ENCODE assay signal across 18 cellular contexts in the genomic region with DNA sequence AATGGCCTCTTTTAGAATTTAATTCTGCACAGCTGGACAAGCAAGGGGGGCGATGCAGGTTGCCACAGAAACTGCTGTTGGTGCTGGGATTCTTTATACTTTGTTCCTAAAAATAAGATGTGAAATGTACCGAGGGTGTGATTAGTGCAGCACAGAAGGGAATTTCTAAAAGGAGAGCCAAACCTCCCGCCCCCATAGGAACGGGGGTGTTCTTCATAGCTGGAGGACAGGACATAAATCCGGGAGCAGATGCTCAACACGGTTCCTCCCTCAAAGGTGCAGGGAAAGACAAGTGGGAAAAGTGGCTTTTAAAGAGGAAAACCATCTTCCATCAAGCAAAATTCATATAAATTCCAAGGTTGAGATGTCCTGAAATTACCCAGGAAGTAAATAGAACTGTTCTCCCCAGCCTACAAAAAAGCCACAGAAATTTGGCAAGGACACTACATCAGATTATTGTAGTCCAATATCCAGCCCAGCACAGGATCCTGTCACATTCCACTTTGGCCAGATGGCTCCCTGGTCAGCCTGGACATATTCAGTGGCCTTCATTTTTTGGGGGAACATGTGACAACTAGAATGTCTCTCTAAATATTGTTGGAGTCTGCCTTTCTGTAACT. TPM values are rescaled to one million over a fixed set of nuclear protein-coding genes. Genes with fewer than 3 reads are reported as not detected.
DNase-seq lines count a peak whose midpoint lies in the region; ATAC-seq and TF ChIP-seq lines count a peak whose summit lies in the region.
"Had no signal": no experiment of that assay in that cellular context is flagged by ENCODE, and none has a peak within 500 bp of the region (broad histone marks: within the 10 kb centered on the region; RNA-seq: fewer than 3 reads in every experiment).

No MANE protein-coding gene starts in this region.

- H3K27me3 ChIP-seq in right atrium auricular region: no peaks in the 10 kb centered on the region
- H3K27me3 ChIP-seq: colonic mucosa had no signal

- peak; percentile 75 for ATAC-seq in left ventricle myocardium superior
- no peak for ATAC-seq in HG02973 (IDR thresholded peaks at IDR 0.05; ENCODE audit: unreplicated experiment)

- no peak overlapping the region for H3K4me3 ChIP-seq in right atrium auricular region
- H3K4me3 ChIP-seq: colonic mucosa had no signal

- H3K27ac ChIP-seq in right atrium auricular region: no peak overlapping the region
- H3K27ac ChIP-seq: colonic mucosa, RWPE1 had no signal

- no peak for TF ChIP-seq CTCF in right atrium auricular region (IDR thresholded peaks at IDR 0.05)

- intact Hi-C loops in left ventricle myocardium superior (cut with micrococcal nuclease): no loop called here

- DNase-seq in left ventricle myocardium superior (no peak), right atrium auricular region (ENCODE audit: low spot score) (no peak), astrocyte of the hippocampus (ENCODE audit: low read depth, low spot score) (peak; percentile 57), inferior parietal cortex (ENCODE audit: extremely low spot score) (peak; percentile 59), NCI-H510A treated with DMSO at 0.1 percent for 48 hours (lab: John Stamatoyannopoulos, UW) (no peak), iPS-NIHi11 (ENCODE audit: low spot score) (no peak), NCI-H128 (lab: John Stamatoyannopoulos, UW; ENCODE audit: unreplicated experiment) (no peak)
- DNase-seq: aorta; CD4-positive, alpha-beta T cell; colonic mucosa; DMS79; NCI-H1048; NCI-H2081 treated with DMSO at 0.1 percent for 48 hours; NCI-H446 treated with DMSO at 0.1 percent for 48 hours; stimulated activated CD4-positive, alpha-beta T cell treated with anti-CD3 and anti-CD28 coated beads, Interleukin-12 subunit alpha, Interleukin-12 subunit beta, amount 100 ng/mL, for 4 hours; substantia nigra had no signal

- H3K36me3 ChIP-seq in right atrium auricular region: no peaks in the 10 kb centered on the region
- H3K36me3 ChIP-seq: colonic mucosa had no signal

- peaks cover 0 to 7% of the 10 kb centered on the region in 2 donors for H3K4me1 ChIP-seq in right atrium auricular region
- H3K4me1 ChIP-seq: colonic mucosa had no signal

- H3K9me3 ChIP-seq in right atrium auricular region: no peaks in the 10 kb centered on the region
- H3K9me3 ChIP-seq: colonic mucosa had no signal

RNA-seq across cellular contexts. Expression of a gene that starts 51.4 kb away (rescaled TPM):
- total RNA-seq in left ventricle myocardium superior (8.9 TPM), right atrium auricular region (10 to 100 TPM in 1 of 2 donors, 1 to 10 TPM in 1; 8.9 to 11.7 TPM)

Comparison
In these comparisons a context has a peak if more than half of its experiments do, and no peak if none do; other contexts are left out.
1. DNase-seq: peak in astrocyte of the hippocampus (single experiment) and inferior parietal cortex (single experiment); none in left ventricle myocardium superior (single experiment), right atrium auricular region (single experiment), NCI-H510A treated with DMSO at 0.1 percent for 48 hours (single experiment), iPS-NIHi11 (single experiment) and NCI-H128 (single experiment).